ENCODE assay signal across 8 cellular contexts in the genomic region with DNA sequence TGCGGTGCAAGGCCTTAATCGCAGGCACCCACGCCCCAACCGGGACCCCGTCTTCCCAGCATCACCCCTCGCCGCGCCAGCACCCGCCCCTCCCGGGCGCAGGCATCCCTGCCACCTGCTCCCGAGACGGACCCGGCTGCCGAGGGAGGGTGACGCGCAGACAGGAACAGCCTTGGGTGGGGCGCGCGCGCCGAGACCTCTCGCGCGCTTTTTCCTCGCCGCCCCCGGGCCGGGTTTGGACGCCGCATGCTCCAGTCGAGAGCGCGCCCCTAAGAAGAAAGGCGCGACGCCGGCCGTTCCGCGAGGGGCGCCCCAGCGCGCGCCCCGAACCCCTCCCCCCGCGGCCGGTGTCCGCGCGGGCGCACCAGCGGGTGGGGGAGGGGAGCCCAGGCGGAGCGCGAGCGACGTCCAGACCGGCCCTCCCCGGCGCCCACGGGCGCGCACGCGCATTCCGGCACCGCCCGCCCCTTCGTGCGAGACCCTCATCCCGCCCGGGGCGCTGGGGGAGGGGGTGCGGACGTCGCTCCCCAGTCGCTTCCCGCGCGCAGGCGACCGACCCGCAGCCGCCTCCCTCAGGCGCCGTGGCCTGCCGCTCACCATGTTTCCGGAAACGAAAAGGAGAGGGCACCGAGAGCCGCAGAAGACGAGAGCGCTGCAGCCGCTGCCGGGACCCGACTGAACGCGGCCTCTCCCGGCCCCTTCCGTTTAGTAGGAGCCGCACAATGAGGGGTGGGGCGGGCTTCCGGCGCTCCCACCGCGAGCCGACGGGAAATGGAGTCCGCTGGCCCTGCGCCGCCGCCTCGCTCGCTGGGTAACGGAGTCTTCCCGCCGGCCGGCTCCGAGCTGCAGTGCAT. TPM values are rescaled to one million over a fixed set of nuclear protein-coding genes. Genes with fewer than 3 reads are reported as not detected.
DNase-seq lines count a peak whose midpoint lies in the region; ATAC-seq and TF ChIP-seq lines count a peak whose summit lies in the region.

A gene (minus strand): TSS at position 681 of the 854 bp plus-strand sequence. CDS start 81 bp downstream, at position 600.

- no peaks in the 10 kb centered on the region for H3K27me3 ChIP-seq in neural cell (ENCODE audit: insufficient read depth, low read depth, low read length)

- ATAC-seq in stimulated activated naive CD8-positive, alpha-beta T cell treated with anti-CD3 and anti-CD28 coated beads, Interleukin-15, amount 100 ng/mL, for 72 hours, result peak; percentile 69

- H4K20me1 ChIP-seq in neural cell (ENCODE audit: insufficient read depth), result peaks cover 47% of the 10 kb centered on the region

- peak within 1 kb of the TSS; percentile 98 for H3K27ac Mint-ChIP-seq in stimulated activated naive CD8-positive, alpha-beta T cell treated with anti-CD3 and anti-CD28 coated beads, Interleukin-15, amount 100 ng/mL, for 72 hours

- TF ChIP-seq EP300 in neural cell (conservative IDR thresholded peaks at IDR 0.05; ENCODE audit: poor library complexity, severe bottlenecking), result peak; percentile 73

- H3K27ac ChIP-seq in neural cell (ENCODE audit: low read length), result peak within 1 kb of the TSS; percentile 99

- H3K4me3 ChIP-seq in fibroblast of the aortic adventitia (ENCODE audit: low read depth, low read length) (peak within 1 kb of the TSS; percentile 95), neural cell (ENCODE audit: low read length) (peak within 1 kb of the TSS; percentile 100)

- peak within 1 kb of the TSS; percentile 96 to 97 for H3K4me3 Mint-ChIP-seq in stimulated activated naive CD8-positive, alpha-beta T cell treated with anti-CD3 and anti-CD28 coated beads, Interleukin-15, amount 100 ng/mL, for 72 hours

- DNase-seq in Daoy (ENCODE audit: low read depth) (peak; percentile 99), GOT3 (lab: John Stamatoyannopoulos, UW) (peak; percentile 87), LoVo (ENCODE audit: low spot score) (peak; percentile 97), SIG-M5 (lab: John Stamatoyannopoulos, UW) (peak; percentile 77), fibroblast of the aortic adventitia (ENCODE audit: low read depth) (peak; percentile 96)
- DNase-seq in activated effector memory CD4-positive, alpha-beta T cell treated with anti-CD3 and anti-CD28 coated beads, Interleukin-2, amount 50 U/mL, for 16 hours, result peak; percentile 99
- DNase-seq in stimulated activated naive CD8-positive, alpha-beta T cell treated with anti-CD3 and anti-CD28 coated beads, Interleukin-15, amount 100 ng/mL, for 72 hours, result peak; percentile 99

- H3K9me3 Mint-ChIP-seq in stimulated activated naive CD8-positive, alpha-beta T cell treated with anti-CD3 and anti-CD28 coated beads, Interleukin-15, amount 100 ng/mL, for 72 hours, result no peaks in the 10 kb centered on the region

- H2AFZ ChIP-seq in neural cell (ENCODE audit: low read depth, low read length), result peak within 1 kb of the TSS; percentile 31

- peak; percentile 28 for TF ChIP-seq RAD21 in neural cell (conservative IDR thresholded peaks at IDR 0.05)

- no peaks in the 10 kb centered on the region for H3K9me2 ChIP-seq in neural cell (ENCODE audit: insufficient read depth, low read length)

- peak within 1 kb of the TSS; percentile 91 for H3K4me2 ChIP-seq in neural cell (ENCODE audit: low read length)

- H3K4me1 Mint-ChIP-seq in stimulated activated naive CD8-positive, alpha-beta T cell treated with anti-CD3 and anti-CD28 coated beads, Interleukin-15, amount 100 ng/mL, for 72 hours, result peaks cover 69% of the 10 kb centered on the region

- peaks cover 5% of the 10 kb centered on the region for H3F3A ChIP-seq in neural cell (ENCODE audit: insufficient read depth, low read length, poor library complexity, severe bottlenecking)

- H3K79me2 ChIP-seq in neural cell (replicated peaks; ENCODE audit: insufficient read depth, low read length), result peaks cover 53% of the 10 kb centered on the region

- peaks cover 5% of the 10 kb centered on the region for H3K36me3 ChIP-seq in neural cell (ENCODE audit: insufficient read depth, low read length)

- H3K27me3 Mint-ChIP-seq in stimulated activated naive CD8-positive, alpha-beta T cell treated with anti-CD3 and anti-CD28 coated beads, Interleukin-15, amount 100 ng/mL, for 72 hours, result no peaks in the 10 kb centered on the region

- TF ChIP-seq CTCF in fibroblast of the aortic adventitia (IDR thresholded peaks at IDR 0.05; ENCODE audit: insufficient read depth, low read length), result no peak
- TF ChIP-seq CTCF in neural cell (IDR thresholded peaks at IDR 0.05; ENCODE audit: poor library complexity, severe bottlenecking), result no peak

- H3K9ac ChIP-seq in neural cell (ENCODE audit: low read length), result peak within 1 kb of the TSS; percentile 91

- no peaks in the 10 kb centered on the region for H3K9me3 ChIP-seq in neural cell (ENCODE audit: low read length)

TF ChIP-seq in neural cell, 6 proteins besides CTCF, POLR2A, EP300 and RAD21:
- TF ChIP-seq MXI1 (conservative IDR thresholded peaks at IDR 0.05; ENCODE audit: poor library complexity, severe bottlenecking) (peak; percentile 59), SMC3 (conservative IDR thresholded peaks at IDR 0.05; ENCODE audit: poor library complexity) (peak; percentile 26), TAF1 (IDR thresholded peaks at IDR 0.05; ENCODE audit: low read depth) (peak; percentile 92), POLR2AphosphoS5 (IDR thresholded peaks at IDR 0.05) (peak; percentile 99), EZH2 (IDR thresholded peaks at IDR 0.05; ENCODE audit: borderline replicate concordance, insufficient read depth, low read length, poor library complexity, severe bottlenecking) (no peak)
- TF ChIP-seq, protein P1, sequence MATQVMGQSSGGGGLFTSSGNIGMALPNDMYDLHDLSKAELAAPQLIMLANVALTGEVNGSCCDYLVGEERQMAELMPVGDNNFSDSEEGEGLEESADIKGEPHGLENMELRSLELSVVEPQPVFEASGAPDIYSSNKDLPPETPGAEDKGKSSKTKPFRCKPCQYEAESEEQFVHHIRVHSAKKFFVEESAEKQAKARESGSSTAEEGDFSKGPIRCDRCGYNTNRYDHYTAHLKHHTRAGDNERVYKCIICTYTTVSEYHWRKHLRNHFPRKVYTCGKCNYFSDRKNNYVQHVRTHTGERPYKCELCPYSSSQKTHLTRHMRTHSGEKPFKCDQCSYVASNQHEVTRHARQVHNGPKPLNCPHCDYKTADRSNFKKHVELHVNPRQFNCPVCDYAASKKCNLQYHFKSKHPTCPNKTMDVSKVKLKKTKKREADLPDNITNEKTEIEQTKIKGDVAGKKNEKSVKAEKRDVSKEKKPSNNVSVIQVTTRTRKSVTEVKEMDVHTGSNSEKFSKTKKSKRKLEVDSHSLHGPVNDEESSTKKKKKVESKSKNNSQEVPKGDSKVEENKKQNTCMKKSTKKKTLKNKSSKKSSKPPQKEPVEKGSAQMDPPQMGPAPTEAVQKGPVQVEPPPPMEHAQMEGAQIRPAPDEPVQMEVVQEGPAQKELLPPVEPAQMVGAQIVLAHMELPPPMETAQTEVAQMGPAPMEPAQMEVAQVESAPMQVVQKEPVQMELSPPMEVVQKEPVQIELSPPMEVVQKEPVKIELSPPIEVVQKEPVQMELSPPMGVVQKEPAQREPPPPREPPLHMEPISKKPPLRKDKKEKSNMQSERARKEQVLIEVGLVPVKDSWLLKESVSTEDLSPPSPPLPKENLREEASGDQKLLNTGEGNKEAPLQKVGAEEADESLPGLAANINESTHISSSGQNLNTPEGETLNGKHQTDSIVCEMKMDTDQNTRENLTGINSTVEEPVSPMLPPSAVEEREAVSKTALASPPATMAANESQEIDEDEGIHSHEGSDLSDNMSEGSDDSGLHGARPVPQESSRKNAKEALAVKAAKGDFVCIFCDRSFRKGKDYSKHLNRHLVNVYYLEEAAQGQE (IDR thresholded peaks at IDR 0.05; ENCODE audit: borderline replicate concordance), result peak; percentile 42

RNA-seq across cellular contexts. Expression of the gene that starts here (rescaled TPM):
- total RNA-seq in Daoy (2014; rRNA removed; shearing (Covaris generic)), result 1,524 and 1,831 TPM in 2 replicates
- total RNA-seq in fibroblast of the aortic adventitia (ENCODE audit: low replicate concordance), result 673 and 713 TPM in 2 replicates
- polyA plus RNA-seq in neural cell, result 1,633 and 1,984 TPM in 2 replicates
- 790 and 797 TPM in 2 replicates for polyA minus RNA-seq in neural cell

Comparison
In these comparisons a context has a peak if more than half of its experiments do, and no peak if none do; other contexts are left out.
1. Peak in every context shown above with its lines: DNase-seq, ATAC-seq, H3K4me3 ChIP-seq and H3K27ac ChIP-seq.